Comparison of ENCODE assay signal across 26 cellular contexts in the genomic region with DNA sequence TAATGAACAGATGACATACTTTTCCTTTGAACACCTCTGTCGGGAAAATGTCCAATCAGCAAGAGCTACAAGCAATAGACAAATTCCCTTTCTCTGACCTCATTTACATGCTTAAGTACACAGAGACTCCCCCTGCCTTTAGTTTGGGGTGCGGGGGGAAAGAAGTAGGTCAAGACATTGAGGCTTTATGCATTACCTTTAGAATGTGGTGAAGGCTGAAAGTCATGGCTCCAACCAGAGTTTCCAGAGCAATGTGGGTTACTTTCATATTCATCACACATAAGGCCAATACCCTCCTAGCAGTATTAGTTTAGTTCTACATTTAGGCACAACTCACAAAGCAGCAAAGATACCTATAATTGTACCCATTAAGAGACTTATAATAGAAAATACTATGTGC.
DNase-seq lines count a peak whose midpoint lies in the region; ATAC-seq, FAIRE-seq and TF ChIP-seq lines count a peak whose summit lies in the region.
"Had no signal": no experiment of that assay in that cellular context is flagged by ENCODE, and none has a peak within 500 bp of the region (broad histone marks: within the 10 kb centered on the region; RNA-seq: fewer than 3 reads in every experiment).

No MANE protein-coding gene starts in this region.

- H3K9ac ChIP-seq in HUES64 (ENCODE audit: low read depth, low read length), result no peak overlapping the region
- no peak overlapping the region for H3K9ac ChIP-seq in MM.1S (ENCODE audit: low read length)
- H3K9ac ChIP-seq in H1 (replicated peaks in 1 of 4; ENCODE audit: extremely low read depth in 1 of 4, low read depth in 3 of 4, low read length in 3 of 4), result no peak overlapping the region
- H3K9ac ChIP-seq: BLaER1 had no signal

- H3K9me3 ChIP-seq in HUES64 (ENCODE audit: insufficient read depth, low read depth, low read length) (no peaks in the 10 kb centered on the region), MM.1S (replicated peaks; ENCODE audit: insufficient read depth, low read length) (no peaks in the 10 kb centered on the region), H1 (ENCODE audit: insufficient read depth in 2 of 2, low read depth in 1 of 2, low read length in 1 of 2) (no peaks in the 10 kb centered on the region)
- H3K9me3 ChIP-seq: BE2C, BLaER1 had no signal

- TF ChIP-seq POLR2A in H1 (IDR thresholded peaks at IDR 0.05; ENCODE audit: control extremely low read depth in 1 of 2, low read depth in 2 of 2, low read length in 2 of 2), result no peak

- no peaks in the 10 kb centered on the region for H3K27me3 ChIP-seq in HUES64 (ENCODE audit: insufficient read depth, low read length)
- no peaks in the 10 kb centered on the region for H3K27me3 ChIP-seq in MM.1S (replicated peaks; ENCODE audit: insufficient read depth, low read length)
- no peaks in the 10 kb centered on the region for H3K27me3 ChIP-seq in H1 (replicated peaks in 1 of 4; ENCODE audit: control insufficient read depth in 3 of 4, extremely low read depth in 1 of 4, insufficient read depth in 3 of 4, low read length in 3 of 4)
- H3K27me3 ChIP-seq: BE2C, BLaER1 had no signal

- H3K79me2 ChIP-seq in MM.1S (ENCODE audit: low read length) (no peaks in the 10 kb centered on the region), H1 (ENCODE audit: control insufficient read depth in 1 of 2, insufficient read depth in 2 of 2, low read length in 2 of 2) (no peaks in the 10 kb centered on the region)

- no peak overlapping the region for H4K8ac ChIP-seq in H1 (ENCODE audit: extremely low read depth, insufficient read depth, low read length)

- no peak for TF ChIP-seq RAD21 in H1 (IDR thresholded peaks at IDR 0.05 in 1 of 2, conservative IDR thresholded peaks at IDR 0.05 in 1 of 2; ENCODE audit: low read depth in 2 of 2, low read length in 2 of 2)

- 95% methylated on average over 2 of the region's 2 CpGs for WGBS in HUES64
- 75% methylated on average over 2 of the region's 2 CpGs; no CpG with 5 or more reads in 1 of the 2 experiments for WGBS in H1 (ENCODE audit: extremely low coverage in 1 of 2, insufficient coverage in 1 of 2, insufficient read length in 1 of 2, insufficient replicate concordance in 2 of 2, low coverage in 1 of 2, low lambda C conversion rate in 2 of 2, missing lambda C conversion rate in 1 of 2), 2 experiments

- no peaks in the 10 kb centered on the region for H3K9me2 ChIP-seq in MM.1S (replicated peaks; ENCODE audit: insufficient read depth, low read length)

- H2BK12ac ChIP-seq in H1 (ENCODE audit: low read depth, low read length), result peak overlapping the region; percentile 40; the same call in 1 of the 2 replicates

- no peak overlapping the region for H2BK120ac ChIP-seq in H1 (replicated peaks; ENCODE audit: low read depth, low read length)

- no peaks in the 10 kb centered on the region for H3K23me2 ChIP-seq in H1 (ENCODE audit: low read depth, low read length)

- H2BK15ac ChIP-seq in H1 (ENCODE audit: low read length), result no peak overlapping the region

- CTCF ChIA-PET in H1 (lab: Charles Lee; ENCODE audit: partially characterized antibody), result no interaction called here

- H3K4me3 ChIP-seq in HUES64 (ENCODE audit: low read length) (no peak overlapping the region), MM.1S (ENCODE audit: low read length) (no peak overlapping the region), H1 (ENCODE audit: extremely low read depth in 1 of 4, insufficient read depth in 2 of 4, low read depth in 3 of 4, low read length in 4 of 4) (no peak overlapping the region)
- H3K4me3 ChIP-seq: BLaER1, GM12878 had no signal

- peaks cover 36% of the 10 kb centered on the region for H3K4me1 ChIP-seq in HUES64 (ENCODE audit: insufficient read depth, low read length)
- H3K4me1 ChIP-seq in MM.1S (ENCODE audit: low read length), result 0 out of 2 replicates have a peak, but pooled peaks cover 5% of the 10 kb centered on the region
- peaks cover 0 to 14% (median 7%) of the 10 kb centered on the region in 4 experiments; a peak in 3 of 7 replicates for H3K4me1 ChIP-seq in H1 (replicated peaks in 1 of 4; ENCODE audit: control insufficient read depth in 3 of 4, insufficient read depth in 4 of 4, low read length in 3 of 4)
- H3K4me1 ChIP-seq: BE2C, BLaER1 had no signal

- no peak overlapping the region for H3K23ac ChIP-seq in H1 (ENCODE audit: insufficient read length)

- H3K36me3 ChIP-seq in HUES64 (ENCODE audit: insufficient read depth, low read length) (no peaks in the 10 kb centered on the region), MM.1S (replicated peaks; ENCODE audit: insufficient read depth, low read length) (no peaks in the 10 kb centered on the region), H1 (ENCODE audit: control insufficient read depth in 2 of 4, insufficient read depth in 4 of 4, low read length in 3 of 4) (no peaks in the 10 kb centered on the region)
- H3K36me3 ChIP-seq: BE2C, BLaER1 had no signal

- H3K27ac ChIP-seq in HUES64 (ENCODE audit: low read depth, low read length) (0 out of 2 replicates have a peak overlapping the region, but pooled peaks have one; percentile 26), MM.1S (ENCODE audit: low read length) (no peak overlapping the region), H1 (ENCODE audit: low read depth, low read length) (no peak overlapping the region)
- H3K27ac ChIP-seq: BLaER1 had no signal

- no peak overlapping the region for H2AK5ac ChIP-seq in H1 (ENCODE audit: low read depth, low read length)

- POLR2A ChIA-PET in H1 (lab: Charles Lee; ENCODE audit: partially characterized antibody), result no interaction called here

- no peak overlapping the region for H2BK20ac ChIP-seq in H1 (ENCODE audit: low read length)

- ATAC-seq in GM21528 (IDR thresholded peaks at IDR 0.05; ENCODE audit: low FRiP score, unreplicated experiment) (no peak), HG03460 (IDR thresholded peaks at IDR 0.05; ENCODE audit: unreplicated experiment) (no peak)
- ATAC-seq: GM12878 had no signal

- H3K4me2 ChIP-seq in MM.1S (ENCODE audit: low read depth, low read length), result no peak overlapping the region
- H3K4me2 ChIP-seq in H1 (ENCODE audit: insufficient read depth in 1 of 2, low read depth in 2 of 2, low read length in 2 of 2), result no peak overlapping the region
- H3K4me2 ChIP-seq: BLaER1 had no signal

- no peak for TF ChIP-seq EP300 in H1 (IDR thresholded peaks at IDR 0.05; ENCODE audit: borderline replicate concordance in 1 of 2, low read depth in 2 of 2, low read length in 2 of 2)

- no peaks in the 10 kb centered on the region for H4K20me1 ChIP-seq in MM.1S (ENCODE audit: insufficient read depth, low read length)
- no peaks in the 10 kb centered on the region for H4K20me1 ChIP-seq in H1 (replicated peaks in 1 of 2; ENCODE audit: control insufficient read depth in 1 of 2, insufficient read depth in 2 of 2, low read length in 2 of 2)
- H4K20me1 ChIP-seq: BLaER1 had no signal

- no peak overlapping the region for H3K56ac ChIP-seq in H1 (replicated peaks; ENCODE audit: insufficient read length, low read depth, low read length)

- H3K14ac ChIP-seq in H1 (ENCODE audit: insufficient read length), result no peak overlapping the region

- TF ChIP-seq CTCF in MM.1S (IDR thresholded peaks at IDR 0.05; ENCODE audit: low read length), result no peak
- no peak for TF ChIP-seq CTCF in H1 (IDR thresholded peaks at IDR 0.05; ENCODE audit: control extremely low read depth in 1 of 3, insufficient read depth in 1 of 3, low read depth in 1 of 3, low read length in 3 of 3)

- no peak overlapping the region for H4K5ac ChIP-seq in H1 (ENCODE audit: insufficient read length, low read depth, low read length)

- H3F3A ChIP-seq in MM.1S (ENCODE audit: insufficient read depth, low read length), result no peaks in the 10 kb centered on the region

- DNase-seq in MM.1S, result peak; percentile 27
- no peak for DNase-seq in H1 (ENCODE audit: low read depth in 1 of 2, low spot score in 2 of 2)
- no peak for DNase-seq in stimulated activated CD4-positive, alpha-beta T cell treated with anti-CD3 and anti-CD28 coated beads, Interleukin-1b, Interleukin-23, amount 100 ng/mL, for 48 hours
- DNase-seq: 8988T; ACHN; BE2C; C1 segment of cervical spinal cord; CD4-positive, alpha-beta memory T cell; CD4-positive, CD25-positive, alpha-beta regulatory T cell; CD8-positive, alpha-beta memory T cell; COR-L47; DMS 273 treated with DMSO at 0.1 percent for 48 hours; DMS153; DMS53; DMS79; DND-41; EL; GDM1 had no signal

- no peak overlapping the region for H3K4ac ChIP-seq in H1 (replicated peaks; ENCODE audit: insufficient read length, low read depth, low read length)

- no peak overlapping the region for H2BK5ac ChIP-seq in H1 (ENCODE audit: low read depth, low read length)

- no peak overlapping the region; the same call in 1 of the 2 replicates for H3K18ac ChIP-seq in H1 (ENCODE audit: extremely low read depth, low read length)

- no peak overlapping the region for H4K91ac ChIP-seq in H1 (replicated peaks; ENCODE audit: insufficient read length, low read length)

- no peak for FAIRE-seq in H1 (lab: Jason Lieb, UNC)
- FAIRE-seq: A204.1, GM12878, GM12892, GM18507 had no signal

- no peak overlapping the region for H2AFZ ChIP-seq in MM.1S (ENCODE audit: low read length)
- no peak overlapping the region for H2AFZ ChIP-seq in H1 (ENCODE audit: low read length)

- no peaks in the 10 kb centered on the region for H3K79me1 ChIP-seq in H1 (ENCODE audit: low read depth, low read length)

TF ChIP-seq in H1, 55 proteins besides CTCF, POLR2A, EP300 and RAD21 (continues in another document):
- TF ChIP-seq KDM5A (IDR thresholded peaks at IDR 0.05; ENCODE audit: low read length) (no peak), HDAC6 (IDR thresholded peaks at IDR 0.05; ENCODE audit: low read depth, low read length) (no peak), JUN (IDR thresholded peaks at IDR 0.05; ENCODE audit: low read depth, low read length) (no peak), RBBP5 (IDR thresholded peaks at IDR 0.05; ENCODE audit: borderline replicate concordance, low read depth, low read length) (no peak), CBX8 (IDR thresholded peaks at IDR 0.05; ENCODE audit: borderline replicate concordance, low read depth, low read length) (no peak), BACH1 (IDR thresholded peaks at IDR 0.05; ENCODE audit: low read length) (no peak), CHD2 (IDR thresholded peaks at IDR 0.05; ENCODE audit: low read length) (no peak), CTBP2 (IDR thresholded peaks at IDR 0.05; ENCODE audit: borderline replicate concordance, insufficient read depth, insufficient read length, low read length) (no peak), MAFK (IDR thresholded peaks at IDR 0.05; ENCODE audit: low read depth, low read length) (no peak), POU5F1 (IDR thresholded peaks at IDR 0.05; ENCODE audit: low read depth, low read length) (no peak)
- TF ChIP-seq, protein P1, sequence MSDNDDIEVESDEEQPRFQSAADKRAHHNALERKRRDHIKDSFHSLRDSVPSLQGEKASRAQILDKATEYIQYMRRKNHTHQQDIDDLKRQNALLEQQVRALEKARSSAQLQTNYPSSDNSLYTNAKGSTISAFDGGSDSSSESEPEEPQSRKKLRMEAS (IDR thresholded peaks at IDR 0.05), result no peak
- TF ChIP-seq, protein P2, sequence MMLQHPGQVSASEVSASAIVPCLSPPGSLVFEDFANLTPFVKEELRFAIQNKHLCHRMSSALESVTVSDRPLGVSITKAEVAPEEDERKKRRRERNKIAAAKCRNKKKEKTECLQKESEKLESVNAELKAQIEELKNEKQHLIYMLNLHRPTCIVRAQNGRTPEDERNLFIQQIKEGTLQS (IDR thresholded peaks at IDR 0.05; ENCODE audit: insufficient read depth, low read depth, low read length), result no peak
